In genomic region chr3:14967285-14967684, GRCh38 we compare ENCODE assay signal across 10 cellular contexts.
"Had no signal": no experiment of that assay in that cellular context is flagged by ENCODE, and none has a peak within 500 bp of the region (broad histone marks: within the 10 kb centered on the region; RNA-seq: fewer than 3 reads in every experiment).

No MANE protein-coding gene starts in this region.

- H3K27ac ChIP-seq: GM23248 had no signal

- FAIRE-seq: H1, H54 had no signal

- H3K4me1 Mint-ChIP-seq: GM23338, H9 had no signal

- H3K9ac ChIP-seq: GM23248 had no signal

- H2AFZ ChIP-seq: GM23248, GM23338 had no signal

- H3K4me3 ChIP-seq: GM23248, GM23338, HAP-1 had no signal

- H3K4me3 Mint-ChIP-seq: GM23338, H9, HFFc6 had no signal

- H3K4me2 ChIP-seq: GM23338 had no signal

- H3K27ac Mint-ChIP-seq: GM23338, H9, HFFc6 had no signal

- DNase-seq: GM23248, GOT3, H7, H9, HCEC 1CT, HFFc6 had no signal

- H3K4me1 ChIP-seq: HAP-1 had no signal
